In genomic region chr17:78898947-78899346, GRCh38 we compare ENCODE assay signal across 26 cellular contexts. TPM values are rescaled to one million over a fixed set of nuclear protein-coding genes. Genes with fewer than 3 reads are reported as not detected.
DNase-seq lines count a peak whose midpoint lies in the region; ATAC-seq and TF ChIP-seq lines count a peak whose summit lies in the region.
"Had no signal": no experiment of that assay in that cellular context is flagged by ENCODE, and none has a peak within 500 bp of the region (broad histone marks: within the 10 kb centered on the region; RNA-seq: fewer than 3 reads in every experiment).

No MANE protein-coding gene starts in this region.

- H3K9me3 Mint-ChIP-seq in Calu3 (ENCODE audit: low read depth, unreplicated experiment) (no peaks in the 10 kb centered on the region), brain (no peaks in the 10 kb centered on the region)
- H3K9me3 Mint-ChIP-seq: activated B cell treated with CpG ODN at 0.5 μM for 24 hours; activated CD8-positive, alpha-beta T cell treated with anti-CD3 and anti-CD28 coated beads for 36 hours; activated naive CD4-positive, alpha-beta T cell treated with anti-CD3 and anti-CD28 coated beads, Interleukin-2, amount 50 U/mL, for 24 hours; activated T-cell treated with anti-CD3 and anti-CD28 coated beads, Interleukin-2, amount 50 U/mL, for 24 hours; CD4-positive, CD25-positive, alpha-beta regulatory T cell; IgD-negative memory B cell; T-helper 2 cell treated with Interferon-gamma antibody and Interleukin-4, amounts not matched to agents 5 μg/mL and 100 μg/mL, for 36 hours had no signal

- no peak overlapping the region; the same call in 1 of the 2 replicates for H3K4me3 ChIP-seq in iPS-20b (ENCODE audit: low read length)
- H3K4me3 ChIP-seq in sigmoid colon = no peak overlapping the region
- no peak overlapping the region for H3K4me3 ChIP-seq in mammary epithelial cell (replicated peaks in 1 of 3; ENCODE audit: insufficient read depth in 1 of 3, low read depth in 2 of 3, low read length in 3 of 3)
- H3K4me3 ChIP-seq: ovary, PC-9, SJSA1 had no signal

- 88 to 92% methylated on average over 13 of the region's 13 CpGs for WGBS in sigmoid colon, 2 donors
- WGBS in mammary epithelial cell (ENCODE audit: low coverage, missing lambda C conversion rate) = 92% methylated on average over 10 of the region's 13 CpGs

- in situ Hi-C loops in mammary epithelial cell (cut with MboI; ENCODE audit: low sequenced_read_pairs in 2 of 2) = no loop called here

- H3K9ac ChIP-seq in iPS-20b (ENCODE audit: low read depth, low read length) (peak overlapping the region; percentile 20; the same call in 1 of the 2 replicates), mammary epithelial cell (ENCODE audit: insufficient read depth, low read length) (no peak overlapping the region)

- H3K27me3 Mint-ChIP-seq in Calu3 (ENCODE audit: unreplicated experiment) (no peaks in the 10 kb centered on the region), brain (no peaks in the 10 kb centered on the region)
- H3K27me3 Mint-ChIP-seq: activated B cell treated with CpG ODN at 0.5 μM for 24 hours; activated CD8-positive, alpha-beta T cell treated with anti-CD3 and anti-CD28 coated beads for 36 hours; activated naive CD4-positive, alpha-beta T cell treated with anti-CD3 and anti-CD28 coated beads, Interleukin-2, amount 50 U/mL, for 24 hours; activated T-cell treated with anti-CD3 and anti-CD28 coated beads, Interleukin-2, amount 50 U/mL, for 24 hours; IgD-negative memory B cell had no signal

- H3K4me1 ChIP-seq in iPS-20b (ENCODE audit: insufficient read depth, low read length) (peaks cover 11% of the 10 kb centered on the region; the same call in 1 of the 2 replicates), sigmoid colon (peaks cover 0 to 92% (median 79%) of the 10 kb centered on the region in 4 donors), mammary epithelial cell (ENCODE audit: insufficient read depth, low read length) (peaks cover 4% of the 10 kb centered on the region)
- H3K4me1 ChIP-seq: foreskin keratinocyte had no signal

- H4K20me1 ChIP-seq in mammary epithelial cell (ENCODE audit: insufficient read depth, low read length) = no peaks in the 10 kb centered on the region

- dilution Hi-C loops in mammary epithelial cell (cut with HindIII; ENCODE audit: low sequenced_read_pairs) = no loop called here

- no peak for TF ChIP-seq POLR2A in sigmoid colon (IDR thresholded peaks at IDR 0.05)

- H3K79me2 ChIP-seq in mammary epithelial cell (ENCODE audit: insufficient read depth, low read length) = no peaks in the 10 kb centered on the region

- CTCF ChIA-PET in Calu3 (lab: Charles Lee) = interaction anchor here (0.8 to 1.6 kb wide), 3 partner anchors 15 to 33 kb away, joined by 3 to 8 read pairs (median 4); no protein-coding TSS in a partner anchor
- CTCF ChIA-PET in mammary epithelial cell (lab: Charles Lee; ENCODE audit: low non-redundant PET) = no interaction called here

- H3K27me3 ChIP-seq in iPS-20b (ENCODE audit: insufficient read depth, low read length) (no peaks in the 10 kb centered on the region), sigmoid colon (no peaks in the 10 kb centered on the region), mammary epithelial cell (ENCODE audit: insufficient read depth, low read length) (no peaks in the 10 kb centered on the region)
- H3K27me3 ChIP-seq: foreskin keratinocyte, ovary, SJSA1 had no signal

- TF ChIP-seq EP300 in sigmoid colon (IDR thresholded peaks at IDR 0.05) = no peak

- H3K36me3 ChIP-seq in iPS-20b (ENCODE audit: insufficient read depth, low read depth, low read length) = peaks cover 7% of the 10 kb centered on the region; the same call in 1 of the 2 replicates
- H3K36me3 ChIP-seq in sigmoid colon = peaks cover 0 to 17% (median 10%) of the 10 kb centered on the region in 4 donors
- H3K36me3 ChIP-seq in mammary epithelial cell (ENCODE audit: insufficient read depth, low read length) = no peaks in the 10 kb centered on the region
- H3K36me3 ChIP-seq: ovary had no signal

- no TSS peak for BruUV-seq in Calu3 (replicated peaks; lab: Mats Ljungman, UMichigan)
- BruUV-seq in mammary epithelial cell (replicated peaks; lab: Mats Ljungman, UMichigan) = no TSS peak

- no peak for TF ChIP-seq CTCF in Calu3 (IDR thresholded peaks at IDR 0.05; ENCODE audit: unreplicated experiment)
- no peak for TF ChIP-seq CTCF in brain (conservative IDR thresholded peaks at IDR 0.05)
- no peak for TF ChIP-seq CTCF in sigmoid colon (IDR thresholded peaks at IDR 0.05)
- TF ChIP-seq CTCF in mammary epithelial cell (conservative IDR thresholded peaks at IDR 0.05 in 1 of 2, IDR thresholded peaks at IDR 0.05 in 1 of 2; ENCODE audit: extremely low read depth in 1 of 2, insufficient read depth in 1 of 2, low read depth in 1 of 2, low read length in 2 of 2) = no peak

- H3K27ac Mint-ChIP-seq in Calu3 (ENCODE audit: unreplicated experiment) = peak overlapping the region; percentile 47
- peak overlapping the region; percentile 68 to 97 (median 92) for H3K27ac Mint-ChIP-seq in brain
- H3K27ac Mint-ChIP-seq: activated B cell treated with CpG ODN at 0.5 μM for 24 hours; activated CD8-positive, alpha-beta T cell treated with anti-CD3 and anti-CD28 coated beads for 36 hours; activated naive CD4-positive, alpha-beta T cell treated with anti-CD3 and anti-CD28 coated beads, Interleukin-2, amount 50 U/mL, for 24 hours; activated T-cell treated with anti-CD3 and anti-CD28 coated beads, Interleukin-2, amount 50 U/mL, for 24 hours; IgD-negative memory B cell; T-helper 2 cell treated with Interferon-gamma antibody and Interleukin-4, amounts not matched to agents 5 μg/mL and 100 μg/mL, for 36 hours had no signal

- H3K4me3 Mint-ChIP-seq in Calu3 (ENCODE audit: low read depth, unreplicated experiment) = peak overlapping the region; percentile 14
- H3K4me3 Mint-ChIP-seq in brain = no peak overlapping the region
- H3K4me3 Mint-ChIP-seq: activated B cell treated with CpG ODN at 0.5 μM for 24 hours; activated CD8-positive, alpha-beta T cell treated with anti-CD3 and anti-CD28 coated beads for 36 hours; activated naive CD4-positive, alpha-beta T cell treated with anti-CD3 and anti-CD28 coated beads, Interleukin-2, amount 50 U/mL, for 24 hours; activated T-cell treated with anti-CD3 and anti-CD28 coated beads, Interleukin-2, amount 50 U/mL, for 24 hours; CD4-positive, CD25-positive, alpha-beta regulatory T cell; T-helper 2 cell treated with Interferon-gamma antibody and Interleukin-4, amounts not matched to agents 5 μg/mL and 100 μg/mL, for 36 hours had no signal

- H3K36me3 Mint-ChIP-seq in Calu3 (ENCODE audit: insufficient read depth, unreplicated experiment) (peaks cover 32% of the 10 kb centered on the region), brain (peaks cover 32% of the 10 kb centered on the region)
- H3K36me3 Mint-ChIP-seq: activated naive CD4-positive, alpha-beta T cell treated with anti-CD3 and anti-CD28 coated beads, Interleukin-2, amount 50 U/mL, for 24 hours; CD4-positive, CD25-positive, alpha-beta regulatory T cell; IgD-negative memory B cell had no signal

- no peak for ATAC-seq in HG03139 (IDR thresholded peaks at IDR 0.05; ENCODE audit: unreplicated experiment)
- ATAC-seq: activated CD8-positive, alpha-beta T cell treated with anti-CD3 and anti-CD28 coated beads for 36 hours; foreskin keratinocyte; left lobe of liver; stimulated activated naive CD8-positive, alpha-beta T cell treated with anti-CD3 and anti-CD28 coated beads, Interleukin-15, Interleukin-2, amounts not matched to agents 100 U/mL and 50 U/mL, for 24 hours had no signal

- H3K4me1 Mint-ChIP-seq in Calu3 (ENCODE audit: low read depth, unreplicated experiment) (peaks cover 44% of the 10 kb centered on the region), brain (peaks cover 84% of the 10 kb centered on the region)
- H3K4me1 Mint-ChIP-seq: activated B cell treated with CpG ODN at 0.5 μM for 24 hours had no signal

- H3K4me2 ChIP-seq in mammary epithelial cell (ENCODE audit: insufficient read depth, low read depth, low read length) = no peak overlapping the region
- H3K4me2 ChIP-seq: PC-9 had no signal

- intact Hi-C loops in Calu3 (cut with micrococcal nuclease; ENCODE audit: unreplicated experiment) (no loop called here), sigmoid colon (cut with DNase I) (no loop called here), mammary epithelial cell (cut with micrococcal nuclease) (no loop called here)

- DNase-seq in Calu3 (no peak), sigmoid colon (no peak), NCI-H1436 treated with DMSO at 0.1 percent for 48 hours (lab: John Stamatoyannopoulos, UW) (no peak), NCI-H187 treated with DMSO at 0.1 percent for 48 hours (lab: John Stamatoyannopoulos, UW) (no peak), mammary epithelial cell (no peak)
- DNase-seq: activated B cell treated with CpG ODN at 0.5 μM for 24 hours; activated CD8-positive, alpha-beta T cell treated with anti-CD3 and anti-CD28 coated beads for 36 hours; activated T-cell treated with anti-CD3 and anti-CD28 coated beads, Interleukin-2, amount 50 U/mL, for 24 hours; CD4-positive, CD25-positive, alpha-beta regulatory T cell; cortex of kidney; DMS53; MM.1S; NCI-H1694; stimulated activated CD4-positive, alpha-beta T cell treated with anti-CD3 and anti-CD28 coated beads, Interleukin-1b, Interleukin-23, amount 100 ng/mL, for 48 hours; stimulated activated naive CD8-positive, alpha-beta T cell treated with anti-CD3 and anti-CD28 coated beads, Interleukin-15, Interleukin-2, amounts not matched to agents 100 U/mL and 50 U/mL, for 24 hours had no signal

- H3K27ac ChIP-seq in iPS-20b (ENCODE audit: low read length) = no peak overlapping the region
- peak overlapping the region; percentile 5 to 76 (median 36) for H3K27ac ChIP-seq in sigmoid colon
- H3K27ac ChIP-seq in mammary epithelial cell (ENCODE audit: insufficient read depth, low read depth, low read length) = no peak overlapping the region
- H3K27ac ChIP-seq: foreskin keratinocyte, ovary, PC-9, SJSA1 had no signal

- H3K9me3 ChIP-seq in iPS-20b (ENCODE audit: insufficient read depth, low read depth, low read length) (no peaks in the 10 kb centered on the region), sigmoid colon (no peaks in the 10 kb centered on the region), mammary epithelial cell (replicated peaks; ENCODE audit: insufficient read depth, low read length) (no peaks in the 10 kb centered on the region)
- H3K9me3 ChIP-seq: ovary, SJSA1 had no signal

- no peak overlapping the region for H2AFZ ChIP-seq in mammary epithelial cell (ENCODE audit: low read depth, low read length)
- H2AFZ ChIP-seq: PC-9 had no signal

RNA-seq across cellular contexts. Expression of gene CEP295NL, which starts 4.1 kb away (rescaled TPM):
- 4.6 and 6.0 TPM in 2 replicates for total RNA-seq in Calu3 (2022)
- 0.20 TPM for polyA plus RNA-seq in brain (ENCODE audit: insufficient read depth, low read depth, low replicate concordance)
- total RNA-seq in sigmoid colon = 10 to 100 TPM in 1 of 4 donors, 1 to 10 TPM in 3; 1.3 to 13.8 (median 2.3) TPM
- under 1 TPM in 1 of 3 donors, not detected in 2; 0.89 TPM for polyA plus RNA-seq in sigmoid colon
- under 1 TPM; 0.49 to 0.50 TPM for total RNA-seq in mammary epithelial cell
- not detected for polyA plus RNA-seq in mammary epithelial cell
- polyA minus RNA-seq in mammary epithelial cell = not detected
- polyA plus RNA-seq: foreskin keratinocyte had no signal

RNA-seq across cellular contexts. Expression of gene TIMP2, which starts 26.2 kb away (rescaled TPM):
- total RNA-seq in Calu3 (2022) = 246 and 262 TPM in 2 replicates
- 314 TPM for polyA plus RNA-seq in brain (ENCODE audit: insufficient read depth, low read depth, low replicate concordance)
- total RNA-seq in sigmoid colon = 100 to 1,000 TPM; 142 to 227 (median 151) TPM
- 10 to 100 TPM; 16.4 to 58.8 (median 47.4) TPM for polyA plus RNA-seq in sigmoid colon
- total RNA-seq in mammary epithelial cell = 10 to 100 TPM; 20.7 to 31.2 TPM
- polyA plus RNA-seq in mammary epithelial cell = 11.5 TPM
- 19.6 TPM for polyA minus RNA-seq in mammary epithelial cell

RNA-seq across cellular contexts. Expression of gene USP36, which starts 58.3 kb away (rescaled TPM):
- total RNA-seq in Calu3 (2022) (79.5 and 84.3 TPM in 2 replicates), sigmoid colon (10 to 100 TPM; 18.5 to 49.3 (median 35.9) TPM), mammary epithelial cell (10 to 100 TPM; 35.7 to 80.8 TPM)
- polyA plus RNA-seq in brain (ENCODE audit: insufficient read depth, low read depth, low replicate concordance) (24.7 TPM), sigmoid colon (10 to 100 TPM in 2 of 3 donors, 1 to 10 TPM in 1; 6.7 to 28.6 (median 13.8) TPM), mammary epithelial cell (23.7 TPM)
- polyA minus RNA-seq in mammary epithelial cell = 73.4 TPM

Comparison
In these comparisons a context has a peak if more than half of its experiments do, and no peak if none do; other contexts are left out.
1. H3K27ac ChIP-seq: peak in sigmoid colon (4 of 4); none in iPS-20b (single experiment) and mammary epithelial cell (single experiment).